In the genomic region with DNA sequence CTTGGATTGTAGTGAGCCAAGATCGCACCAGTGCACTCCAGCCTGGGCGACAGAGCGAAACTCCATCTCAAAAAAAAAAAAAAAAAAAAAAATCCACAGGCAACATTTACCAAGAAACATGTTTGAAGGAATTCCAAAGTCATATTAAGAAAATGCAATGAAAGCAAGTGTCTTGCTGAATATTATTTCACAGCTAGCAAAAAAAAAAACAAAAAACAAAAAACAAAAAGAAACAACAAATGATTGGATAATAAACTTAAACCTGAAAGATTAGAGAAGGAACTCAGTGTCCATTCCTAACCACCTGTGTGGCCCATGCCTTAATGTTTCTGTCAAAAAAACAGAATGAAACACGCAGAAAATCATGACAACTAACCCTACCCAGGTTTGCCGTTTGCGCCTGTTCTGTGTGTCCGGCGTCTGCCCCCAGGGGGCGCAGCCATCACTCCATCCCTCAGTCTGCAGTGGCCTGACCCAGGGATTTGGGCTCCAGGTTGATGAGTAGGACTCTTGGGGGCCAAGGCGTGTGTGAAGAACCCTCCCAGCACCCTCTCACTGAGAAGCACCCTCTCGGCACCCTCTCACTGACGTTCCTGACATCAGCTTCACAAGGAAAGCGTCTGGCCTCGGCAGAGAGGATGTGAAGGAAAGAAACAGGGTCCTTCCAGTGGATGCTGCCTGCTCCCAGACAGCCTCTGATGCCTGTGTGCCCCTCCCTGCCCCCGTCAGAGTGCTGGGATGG, we compare ENCODE assay signal across 1 cellular context.
TF ChIP-seq lines count a peak whose summit lies in the region.

No MANE protein-coding gene starts in this region.

TF ChIP-seq in HepG2, 621 proteins besides CTCF, POLR2A, EP300 and RAD21 (continues in another document):
- TF ChIP-seq ZFX (CRISPR knock-in tag; IDR thresholded peaks at IDR 0.05; ENCODE audit: low read depth): no peak
- peak; percentile 34; the same call in 1 of the 2 replicates for TF ChIP-seq YEATS2 (CRISPR knock-in tag; IDR thresholded peaks at IDR 0.05; ENCODE audit: borderline replicate concordance)
- TF ChIP-seq SAP130 (CRISPR knock-in tag; IDR thresholded peaks at IDR 0.05; ENCODE audit: low read depth): peak; percentile 52; the same call in 1 of the 2 replicates
- TF ChIP-seq ERF (CRISPR knock-in tag; IDR thresholded peaks at IDR 0.05): 0 out of 2 replicates have a peak, but pooled peaks have one; percentile 46
- TF ChIP-seq FOXK1 (CRISPR knock-in tag; IDR thresholded peaks at IDR 0.05; ENCODE audit: borderline replicate concordance, low read depth): peak; percentile 24; the same call in 1 of the 2 replicates
- TF ChIP-seq, protein P1, sequence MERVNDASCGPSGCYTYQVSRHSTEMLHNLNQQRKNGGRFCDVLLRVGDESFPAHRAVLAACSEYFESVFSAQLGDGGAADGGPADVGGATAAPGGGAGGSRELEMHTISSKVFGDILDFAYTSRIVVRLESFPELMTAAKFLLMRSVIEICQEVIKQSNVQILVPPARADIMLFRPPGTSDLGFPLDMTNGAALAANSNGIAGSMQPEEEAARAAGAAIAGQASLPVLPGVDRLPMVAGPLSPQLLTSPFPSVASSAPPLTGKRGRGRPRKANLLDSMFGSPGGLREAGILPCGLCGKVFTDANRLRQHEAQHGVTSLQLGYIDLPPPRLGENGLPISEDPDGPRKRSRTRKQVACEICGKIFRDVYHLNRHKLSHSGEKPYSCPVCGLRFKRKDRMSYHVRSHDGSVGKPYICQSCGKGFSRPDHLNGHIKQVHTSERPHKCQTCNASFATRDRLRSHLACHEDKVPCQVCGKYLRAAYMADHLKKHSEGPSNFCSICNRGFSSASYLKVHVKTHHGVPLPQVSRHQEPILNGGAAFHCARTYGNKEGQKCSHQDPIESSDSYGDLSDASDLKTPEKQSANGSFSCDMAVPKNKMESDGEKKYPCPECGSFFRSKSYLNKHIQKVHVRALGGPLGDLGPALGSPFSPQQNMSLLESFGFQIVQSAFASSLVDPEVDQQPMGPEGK (CRISPR knock-in tag; IDR thresholded peaks at IDR 0.05): 0 out of 2 replicates have a peak, but pooled peaks have one; percentile 16
- no peak for TF ChIP-seq LCORL (IDR thresholded peaks at IDR 0.05)
- 0 out of 2 replicates have a peak, but pooled peaks have one; percentile 32 for TF ChIP-seq LCORL (CRISPR knock-in tag; IDR thresholded peaks at IDR 0.05)
- no peak for TF ChIP-seq SMARCE1 (IDR thresholded peaks at IDR 0.05; ENCODE audit: borderline replicate concordance)
- TF ChIP-seq FOXA3 (CRISPR knock-in tag; IDR thresholded peaks at IDR 0.05): peak; percentile 20; the same call in 1 of the 2 replicates
- peak; percentile 66 for TF ChIP-seq STAG1 (CRISPR knock-in tag; IDR thresholded peaks at IDR 0.05)
- 0 out of 2 replicates have a peak, but pooled peaks have one; percentile 21 for TF ChIP-seq FOXO1 (CRISPR knock-in tag; IDR thresholded peaks at IDR 0.05)
- TF ChIP-seq THYN1 (CRISPR knock-in tag; IDR thresholded peaks at IDR 0.05; ENCODE audit: borderline replicate concordance, low read depth): no peak
- TF ChIP-seq TCF7L2 (IDR thresholded peaks at IDR 0.05; ENCODE audit: low read depth, low read length): no peak
- TF ChIP-seq, protein P2, sequence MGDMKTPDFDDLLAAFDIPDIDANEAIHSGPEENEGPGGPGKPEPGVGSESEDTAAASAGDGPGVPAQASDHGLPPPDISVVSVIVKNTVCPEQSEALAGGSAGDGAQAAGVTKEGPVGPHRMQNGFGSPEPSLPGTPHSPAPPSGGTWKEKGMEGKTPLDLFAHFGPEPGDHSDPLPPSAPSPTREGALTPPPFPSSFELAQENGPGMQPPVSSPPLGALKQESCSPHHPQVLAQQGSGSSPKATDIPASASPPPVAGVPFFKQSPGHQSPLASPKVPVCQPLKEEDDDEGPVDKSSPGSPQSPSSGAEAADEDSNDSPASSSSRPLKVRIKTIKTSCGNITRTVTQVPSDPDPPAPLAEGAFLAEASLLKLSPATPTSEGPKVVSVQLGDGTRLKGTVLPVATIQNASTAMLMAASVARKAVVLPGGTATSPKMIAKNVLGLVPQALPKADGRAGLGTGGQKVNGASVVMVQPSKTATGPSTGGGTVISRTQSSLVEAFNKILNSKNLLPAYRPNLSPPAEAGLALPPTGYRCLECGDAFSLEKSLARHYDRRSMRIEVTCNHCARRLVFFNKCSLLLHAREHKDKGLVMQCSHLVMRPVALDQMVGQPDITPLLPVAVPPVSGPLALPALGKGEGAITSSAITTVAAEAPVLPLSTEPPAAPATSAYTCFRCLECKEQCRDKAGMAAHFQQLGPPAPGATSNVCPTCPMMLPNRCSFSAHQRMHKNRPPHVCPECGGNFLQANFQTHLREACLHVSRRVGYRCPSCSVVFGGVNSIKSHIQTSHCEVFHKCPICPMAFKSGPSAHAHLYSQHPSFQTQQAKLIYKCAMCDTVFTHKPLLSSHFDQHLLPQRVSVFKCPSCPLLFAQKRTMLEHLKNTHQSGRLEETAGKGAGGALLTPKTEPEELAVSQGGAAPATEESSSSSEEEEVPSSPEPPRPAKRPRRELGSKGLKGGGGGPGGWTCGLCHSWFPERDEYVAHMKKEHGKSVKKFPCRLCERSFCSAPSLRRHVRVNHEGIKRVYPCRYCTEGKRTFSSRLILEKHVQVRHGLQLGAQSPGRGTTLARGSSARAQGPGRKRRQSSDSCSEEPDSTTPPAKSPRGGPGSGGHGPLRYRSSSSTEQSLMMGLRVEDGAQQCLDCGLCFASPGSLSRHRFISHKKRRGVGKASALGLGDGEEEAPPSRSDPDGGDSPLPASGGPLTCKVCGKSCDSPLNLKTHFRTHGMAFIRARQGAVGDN (CRISPR knock-in tag; IDR thresholded peaks at IDR 0.05): peak; percentile 51
- TF ChIP-seq, protein P3, sequence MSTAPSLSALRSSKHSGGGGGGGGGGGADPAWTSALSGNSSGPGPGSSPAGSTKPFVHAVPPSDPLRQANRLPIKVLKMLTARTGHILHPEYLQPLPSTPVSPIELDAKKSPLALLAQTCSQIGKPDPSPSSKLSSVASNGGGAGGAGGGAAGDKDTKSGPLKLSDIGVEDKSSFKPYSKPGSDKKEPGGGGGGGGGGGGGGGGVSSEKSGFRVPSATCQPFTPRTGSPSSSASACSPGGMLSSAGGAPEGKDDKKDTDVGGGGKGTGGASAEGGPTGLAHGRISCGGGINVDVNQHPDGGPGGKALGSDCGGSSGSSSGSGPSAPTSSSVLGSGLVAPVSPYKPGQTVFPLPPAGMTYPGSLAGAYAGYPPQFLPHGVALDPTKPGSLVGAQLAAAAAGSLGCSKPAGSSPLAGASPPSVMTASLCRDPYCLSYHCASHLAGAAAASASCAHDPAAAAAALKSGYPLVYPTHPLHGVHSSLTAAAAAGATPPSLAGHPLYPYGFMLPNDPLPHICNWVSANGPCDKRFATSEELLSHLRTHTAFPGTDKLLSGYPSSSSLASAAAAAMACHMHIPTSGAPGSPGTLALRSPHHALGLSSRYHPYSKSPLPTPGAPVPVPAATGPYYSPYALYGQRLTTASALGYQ (CRISPR knock-in tag; IDR thresholded peaks at IDR 0.05): no peak
- TF ChIP-seq, protein P4, sequence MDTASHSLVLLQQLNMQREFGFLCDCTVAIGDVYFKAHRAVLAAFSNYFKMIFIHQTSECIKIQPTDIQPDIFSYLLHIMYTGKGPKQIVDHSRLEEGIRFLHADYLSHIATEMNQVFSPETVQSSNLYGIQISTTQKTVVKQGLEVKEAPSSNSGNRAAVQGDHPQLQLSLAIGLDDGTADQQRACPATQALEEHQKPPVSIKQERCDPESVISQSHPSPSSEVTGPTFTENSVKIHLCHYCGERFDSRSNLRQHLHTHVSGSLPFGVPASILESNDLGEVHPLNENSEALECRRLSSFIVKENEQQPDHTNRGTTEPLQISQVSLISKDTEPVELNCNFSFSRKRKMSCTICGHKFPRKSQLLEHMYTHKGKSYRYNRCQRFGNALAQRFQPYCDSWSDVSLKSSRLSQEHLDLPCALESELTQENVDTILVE (CRISPR knock-in tag; IDR thresholded peaks at IDR 0.05): 0 out of 2 replicates have a peak, but pooled peaks have one; percentile 28
- TF ChIP-seq, protein P5, sequence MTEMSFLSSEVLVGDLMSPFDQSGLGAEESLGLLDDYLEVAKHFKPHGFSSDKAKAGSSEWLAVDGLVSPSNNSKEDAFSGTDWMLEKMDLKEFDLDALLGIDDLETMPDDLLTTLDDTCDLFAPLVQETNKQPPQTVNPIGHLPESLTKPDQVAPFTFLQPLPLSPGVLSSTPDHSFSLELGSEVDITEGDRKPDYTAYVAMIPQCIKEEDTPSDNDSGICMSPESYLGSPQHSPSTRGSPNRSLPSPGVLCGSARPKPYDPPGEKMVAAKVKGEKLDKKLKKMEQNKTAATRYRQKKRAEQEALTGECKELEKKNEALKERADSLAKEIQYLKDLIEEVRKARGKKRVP (CRISPR knock-in tag; IDR thresholded peaks at IDR 0.05): no peak
- no peak for TF ChIP-seq MIER2 (CRISPR knock-in tag; IDR thresholded peaks at IDR 0.05)
- no peak for TF ChIP-seq ZNF724P (CRISPR knock-in tag; IDR thresholded peaks at IDR 0.05; ENCODE audit: borderline replicate concordance)
- TF ChIP-seq, protein P6, sequence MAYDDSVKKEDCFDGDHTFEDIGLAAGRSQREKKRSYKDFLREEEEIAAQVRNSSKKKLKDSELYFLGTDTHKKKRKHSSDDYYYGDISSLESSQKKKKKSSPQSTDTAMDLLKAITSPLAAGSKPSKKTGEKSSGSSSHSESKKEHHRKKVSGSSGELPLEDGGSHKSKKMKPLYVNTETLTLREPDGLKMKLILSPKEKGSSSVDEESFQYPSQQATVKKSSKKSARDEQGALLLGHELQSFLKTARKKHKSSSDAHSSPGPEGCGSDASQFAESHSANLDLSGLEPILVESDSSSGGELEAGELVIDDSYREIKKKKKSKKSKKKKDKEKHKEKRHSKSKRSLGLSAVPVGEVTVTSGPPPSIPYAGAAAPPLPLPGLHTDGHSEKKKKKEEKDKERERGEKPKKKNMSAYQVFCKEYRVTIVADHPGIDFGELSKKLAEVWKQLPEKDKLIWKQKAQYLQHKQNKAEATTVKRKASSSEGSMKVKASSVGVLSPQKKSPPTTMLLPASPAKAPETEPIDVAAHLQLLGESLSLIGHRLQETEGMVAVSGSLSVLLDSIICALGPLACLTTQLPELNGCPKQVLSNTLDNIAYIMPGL (CRISPR knock-in tag; IDR thresholded peaks at IDR 0.05; ENCODE audit: borderline replicate concordance in 1 of 2, low read depth in 1 of 2): peak; percentile 50 to 63; a peak in 3 of 4 replicates
- TF ChIP-seq, protein P7, sequence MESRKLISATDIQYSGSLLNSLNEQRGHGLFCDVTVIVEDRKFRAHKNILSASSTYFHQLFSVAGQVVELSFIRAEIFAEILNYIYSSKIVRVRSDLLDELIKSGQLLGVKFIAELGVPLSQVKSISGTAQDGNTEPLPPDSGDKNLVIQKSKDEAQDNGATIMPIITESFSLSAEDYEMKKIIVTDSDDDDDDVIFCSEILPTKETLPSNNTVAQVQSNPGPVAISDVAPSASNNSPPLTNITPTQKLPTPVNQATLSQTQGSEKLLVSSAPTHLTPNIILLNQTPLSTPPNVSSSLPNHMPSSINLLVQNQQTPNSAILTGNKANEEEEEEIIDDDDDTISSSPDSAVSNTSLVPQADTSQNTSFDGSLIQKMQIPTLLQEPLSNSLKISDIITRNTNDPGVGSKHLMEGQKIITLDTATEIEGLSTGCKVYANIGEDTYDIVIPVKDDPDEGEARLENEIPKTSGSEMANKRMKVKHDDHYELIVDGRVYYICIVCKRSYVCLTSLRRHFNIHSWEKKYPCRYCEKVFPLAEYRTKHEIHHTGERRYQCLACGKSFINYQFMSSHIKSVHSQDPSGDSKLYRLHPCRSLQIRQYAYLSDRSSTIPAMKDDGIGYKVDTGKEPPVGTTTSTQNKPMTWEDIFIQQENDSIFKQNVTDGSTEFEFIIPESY (CRISPR knock-in tag; IDR thresholded peaks at IDR 0.05): peak; percentile 59; the same call in 1 of the 2 replicates
- TF ChIP-seq ZSCAN9 (CRISPR knock-in tag; IDR thresholded peaks at IDR 0.05; ENCODE audit: borderline replicate concordance): peak; percentile 67; the same call in 1 of the 2 replicates
- TF ChIP-seq KDM1A (CRISPR knock-in tag; IDR thresholded peaks at IDR 0.05): peak; percentile 26; the same call in 1 of the 2 replicates
- TF ChIP-seq ZNF572 (CRISPR knock-in tag; IDR thresholded peaks at IDR 0.05): 0 out of 2 replicates have a peak, but pooled peaks have one; percentile 21
- TF ChIP-seq GLI4 (CRISPR knock-in tag; IDR thresholded peaks at IDR 0.05; ENCODE audit: borderline replicate concordance): no peak
- no peak for TF ChIP-seq ZNF331 (CRISPR knock-in tag; IDR thresholded peaks at IDR 0.05)
- no peak for TF ChIP-seq ARHGAP35 (CRISPR knock-in tag; IDR thresholded peaks at IDR 0.05; ENCODE audit: borderline replicate concordance)
- TF ChIP-seq GATAD2A (CRISPR knock-in tag; IDR thresholded peaks at IDR 0.05): 0 out of 2 replicates have a peak, but pooled peaks have one; percentile 34
- TF ChIP-seq KLF16 (CRISPR knock-in tag; IDR thresholded peaks at IDR 0.05): 0 out of 4 replicates have a peak, but pooled peaks of 1 of the 2 experiments have one; percentile 43
- 0 out of 2 replicates have a peak, but pooled peaks have one; percentile 23 for TF ChIP-seq MED1 (CRISPR knock-in tag; IDR thresholded peaks at IDR 0.05)
- no peak for TF ChIP-seq SOX6 (IDR thresholded peaks at IDR 0.05)
- no peak for TF ChIP-seq SOX6 (CRISPR knock-in tag; IDR thresholded peaks at IDR 0.05)
- TF ChIP-seq, protein P8, sequence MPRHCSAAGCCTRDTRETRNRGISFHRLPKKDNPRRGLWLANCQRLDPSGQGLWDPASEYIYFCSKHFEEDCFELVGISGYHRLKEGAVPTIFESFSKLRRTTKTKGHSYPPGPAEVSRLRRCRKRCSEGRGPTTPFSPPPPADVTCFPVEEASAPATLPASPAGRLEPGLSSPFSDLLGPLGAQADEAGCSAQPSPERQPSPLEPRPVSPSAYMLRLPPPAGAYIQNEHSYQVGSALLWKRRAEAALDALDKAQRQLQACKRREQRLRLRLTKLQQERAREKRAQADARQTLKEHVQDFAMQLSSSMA (CRISPR knock-in tag; IDR thresholded peaks at IDR 0.05): no peak
- TF ChIP-seq HMGA1 (CRISPR knock-in tag; conservative IDR thresholded peaks at IDR 0.05): no peak
- no peak for TF ChIP-seq PHF5A (CRISPR knock-in tag; IDR thresholded peaks at IDR 0.05; ENCODE audit: low read depth, unreplicated experiment)
- TF ChIP-seq ZNF788 (CRISPR knock-in tag; IDR thresholded peaks at IDR 0.05; ENCODE audit: borderline replicate concordance): no peak; the same call in 1 of the 2 replicates
- TF ChIP-seq KAT8 (CRISPR knock-in tag; IDR thresholded peaks at IDR 0.05): 0 out of 2 replicates have a peak, but pooled peaks have one; percentile 19
- TF ChIP-seq, protein P9, sequence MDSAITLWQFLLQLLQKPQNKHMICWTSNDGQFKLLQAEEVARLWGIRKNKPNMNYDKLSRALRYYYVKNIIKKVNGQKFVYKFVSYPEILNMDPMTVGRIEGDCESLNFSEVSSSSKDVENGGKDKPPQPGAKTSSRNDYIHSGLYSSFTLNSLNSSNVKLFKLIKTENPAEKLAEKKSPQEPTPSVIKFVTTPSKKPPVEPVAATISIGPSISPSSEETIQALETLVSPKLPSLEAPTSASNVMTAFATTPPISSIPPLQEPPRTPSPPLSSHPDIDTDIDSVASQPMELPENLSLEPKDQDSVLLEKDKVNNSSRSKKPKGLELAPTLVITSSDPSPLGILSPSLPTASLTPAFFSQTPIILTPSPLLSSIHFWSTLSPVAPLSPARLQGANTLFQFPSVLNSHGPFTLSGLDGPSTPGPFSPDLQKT (CRISPR knock-in tag; IDR thresholded peaks at IDR 0.05; ENCODE audit: borderline replicate concordance): no peak
- no peak for TF ChIP-seq ZNF205 (CRISPR knock-in tag; IDR thresholded peaks at IDR 0.05)
- no peak for TF ChIP-seq SPEN (CRISPR knock-in tag; IDR thresholded peaks at IDR 0.05; ENCODE audit: low read depth)
- no peak for TF ChIP-seq ZNF619 (CRISPR knock-in tag; IDR thresholded peaks at IDR 0.05)
- TF ChIP-seq ATF7 (IDR thresholded peaks at IDR 0.05): no peak
- TF ChIP-seq ATF7 (CRISPR knock-in tag; IDR thresholded peaks at IDR 0.05): no peak
- no peak for TF ChIP-seq GABPB1 (CRISPR knock-in tag; IDR thresholded peaks at IDR 0.05)
- no peak for TF ChIP-seq ZNF556 (CRISPR knock-in tag; IDR thresholded peaks at IDR 0.05; ENCODE audit: borderline replicate concordance)
- no peak for TF ChIP-seq GATA4 (IDR thresholded peaks at IDR 0.05; ENCODE audit: borderline replicate concordance, low read depth)
- TF ChIP-seq KLF13 (CRISPR knock-in tag; IDR thresholded peaks at IDR 0.05): no peak
